In the genomic region with DNA sequence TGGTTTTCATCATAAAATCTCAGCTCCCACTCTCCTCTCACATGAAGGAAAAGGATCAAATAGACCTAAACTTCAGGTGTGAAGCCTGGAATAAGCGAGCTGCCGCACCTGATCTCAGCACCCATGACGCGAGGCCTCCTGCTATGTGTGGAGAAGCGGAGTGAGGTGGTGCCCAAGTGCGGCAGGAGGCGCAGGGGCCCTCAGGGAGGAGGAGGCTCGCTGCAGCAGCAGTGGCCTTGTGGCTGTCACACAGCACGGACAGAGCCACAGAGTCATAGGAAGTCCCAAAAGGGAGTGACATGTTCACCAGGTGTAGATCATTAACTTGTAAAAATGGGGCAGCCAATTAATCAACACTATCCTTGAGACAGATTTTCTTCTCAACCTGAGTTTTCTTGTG, we compare ENCODE assay signal across 21 cellular contexts. TPM values are rescaled to one million over a fixed set of nuclear protein-coding genes. Genes with fewer than 3 reads are reported as not detected.
DNase-seq lines count a peak whose midpoint lies in the region; ATAC-seq and TF ChIP-seq lines count a peak whose summit lies in the region.
"Had no signal": no experiment of that assay in that cellular context is flagged by ENCODE, and none has a peak within 500 bp of the region (broad histone marks: within the 10 kb centered on the region; RNA-seq: fewer than 3 reads in every experiment).

No MANE protein-coding gene starts in this region.

- peaks cover 33% of the 10 kb centered on the region for H3K4me1 ChIP-seq in CD8-positive, alpha-beta memory T cell (ENCODE audit: insufficient read depth, low read length)
- H3K4me1 ChIP-seq in right lobe of liver, result peaks cover 0 to 40% (median 13%) of the 10 kb centered on the region in 4 donors
- H3K4me1 ChIP-seq: HAP-1, parathyroid adenoma, sigmoid colon, testis had no signal

- H3K4me1 Mint-ChIP-seq in CD4-positive, alpha-beta T cell (ENCODE audit: low read depth), result peaks cover 31% of the 10 kb centered on the region
- peaks cover 35 to 69% (median 58%) of the 10 kb centered on the region in 3 donors for H3K4me1 Mint-ChIP-seq in CD8-positive, alpha-beta memory T cell
- H3K4me1 Mint-ChIP-seq in activated T-helper 17 cell treated with anti-CD3 and anti-CD28 coated beads, Interleukin-2, amount 50 U/mL, for 72 hours, result peaks cover 38% of the 10 kb centered on the region

- H3K27ac ChIP-seq in CD4-positive, alpha-beta T cell (ENCODE audit: low read depth, low read length), result no peak overlapping the region
- H3K27ac ChIP-seq in CD8-positive, alpha-beta memory T cell (ENCODE audit: low read depth, low read length), result no peak overlapping the region
- peak overlapping the region in 1 of 3 donors; percentile 38 for H3K27ac ChIP-seq in right lobe of liver
- H3K27ac ChIP-seq: parathyroid adenoma, sigmoid colon, testis had no signal

- H3K27me3 ChIP-seq in CD4-positive, alpha-beta T cell (ENCODE audit: control insufficient read depth, insufficient read depth, low read length), result no peaks in the 10 kb centered on the region
- no peaks in the 10 kb centered on the region for H3K27me3 ChIP-seq in CD8-positive, alpha-beta memory T cell (ENCODE audit: insufficient read depth, low read length, poor library complexity, severe bottlenecking)
- no peaks in the 10 kb centered on the region for H3K27me3 ChIP-seq in right lobe of liver
- H3K27me3 ChIP-seq: sigmoid colon, testis had no signal

- no peak for TF ChIP-seq CTCF in CD4-positive, alpha-beta T cell (IDR thresholded peaks at IDR 0.05)
- TF ChIP-seq CTCF in right lobe of liver (IDR thresholded peaks at IDR 0.05), result no peak

- H3K27me3 Mint-ChIP-seq in CD4-positive, alpha-beta T cell, result no peaks in the 10 kb centered on the region
- H3K27me3 Mint-ChIP-seq in CD8-positive, alpha-beta memory T cell, result no peaks in the 10 kb centered on the region
- H3K27me3 Mint-ChIP-seq in activated T-helper 17 cell treated with anti-CD3 and anti-CD28 coated beads, Interleukin-2, amount 50 U/mL, for 72 hours, result no peaks in the 10 kb centered on the region
- H3K27me3 Mint-ChIP-seq: dendritic cell treated with granulocyte-macrophage colony-stimulating factor and Interleukin-4, amounts not matched to agents 40 ng/mL and 50 ng/mL, for 4 days; naive B cell had no signal

- ATAC-seq in CD4-positive, alpha-beta T cell (ENCODE audit: poor library complexity), result no peak
- no peak for ATAC-seq in activated T-helper 17 cell treated with anti-CD3 and anti-CD28 coated beads, Interleukin-2, amount 50 U/mL, for 72 hours (replicated peaks)
- ATAC-seq in right lobe of liver (peak; percentile 70 to 79 (median 72)), HG02588 (IDR thresholded peaks at IDR 0.05; ENCODE audit: unreplicated experiment) (no peak)
- ATAC-seq: left cardiac atrium had no signal

- POLR2A ChIA-PET in CD4-positive, alpha-beta T cell (lab: Charles Lee), result no interaction called here
- POLR2A ChIA-PET in CD8-positive, alpha-beta memory T cell (lab: Charles Lee), result no interaction called here

- TF ChIP-seq POLR2A in right lobe of liver (IDR thresholded peaks at IDR 0.05), result no peak

- CTCF ChIA-PET in CD4-positive, alpha-beta T cell (lab: Charles Lee), result interaction anchor here (0.5 to 0.9 kb wide), 2 partner anchors 12 to 17 kb away, joined by 3 to 4 read pairs; no protein-coding TSS in a partner anchor
- CTCF ChIA-PET in CD8-positive, alpha-beta memory T cell (lab: Charles Lee), result no interaction called here

- no peaks in the 10 kb centered on the region for H3K9me3 Mint-ChIP-seq in CD4-positive, alpha-beta T cell
- H3K9me3 Mint-ChIP-seq in CD8-positive, alpha-beta memory T cell, result no peaks in the 10 kb centered on the region
- peaks cover 3% of the 10 kb centered on the region for H3K9me3 Mint-ChIP-seq in activated T-helper 17 cell treated with anti-CD3 and anti-CD28 coated beads, Interleukin-2, amount 50 U/mL, for 72 hours

- peak overlapping the region; percentile 78 for H3K27ac Mint-ChIP-seq in CD4-positive, alpha-beta T cell
- H3K27ac Mint-ChIP-seq in CD8-positive, alpha-beta memory T cell, result peak overlapping the region in 7 of 8 donors; percentile 25 to 92 (median 86)
- H3K27ac Mint-ChIP-seq in activated T-helper 17 cell treated with anti-CD3 and anti-CD28 coated beads, Interleukin-2, amount 50 U/mL, for 72 hours, result peak overlapping the region; percentile 90
- H3K27ac Mint-ChIP-seq: dendritic cell treated with granulocyte-macrophage colony-stimulating factor and Interleukin-4, amounts not matched to agents 40 ng/mL and 50 ng/mL, for 4 days; naive B cell had no signal

- no peak for DNase-seq in CD4-positive, alpha-beta T cell
- no peak for DNase-seq in CD8-positive, alpha-beta memory T cell
- no peak for DNase-seq in right lobe of liver
- DNase-seq in activated effector memory CD4-positive, alpha-beta T cell treated with Interleukin-2 at 50 U/mL for 16 hours, result no peak
- no peak for DNase-seq in stimulated activated CD4-positive, alpha-beta T cell treated with anti-CD3 and anti-CD28 coated beads, Interleukin-12 subunit alpha, Interleukin-12 subunit beta, amount 100 ng/mL, for 4 hours
- DNase-seq: amygdala, DMS53, GF-D8, head of caudate nucleus, left cardiac atrium, mesenchymal stem cell, naive B cell, NCI-H526 treated with DMSO at 0.1 percent for 48 hours, sigmoid colon, testis had no signal

- H3K9me3 ChIP-seq in CD4-positive, alpha-beta T cell (ENCODE audit: control insufficient read depth, low read length), result no peaks in the 10 kb centered on the region
- H3K9me3 ChIP-seq in CD8-positive, alpha-beta memory T cell (ENCODE audit: low read length), result no peaks in the 10 kb centered on the region
- H3K9me3 ChIP-seq in right lobe of liver, result no peaks in the 10 kb centered on the region
- H3K9me3 ChIP-seq: HAP-1, sigmoid colon, testis had no signal

- intact Hi-C loops in CD4-positive, alpha-beta T cell (cut with DNase I, micrococcal nuclease), result loop anchor here in 1 of 2 experiments (10.0 kb wide), 1 partner anchor 375 kb away; no protein-coding TSS in a partner anchor
- intact Hi-C loops in right lobe of liver (cut with DNase I), result no loop called here

- H3K4me3 ChIP-seq in CD8-positive, alpha-beta memory T cell (ENCODE audit: low read length), result no peak overlapping the region
- H3K4me3 ChIP-seq in right lobe of liver, result no peak overlapping the region
- H3K4me3 ChIP-seq: HAP-1, sigmoid colon, testis had no signal

- peaks cover 73% of the 10 kb centered on the region for H3K36me3 Mint-ChIP-seq in CD4-positive, alpha-beta T cell (ENCODE audit: low read depth)
- H3K36me3 Mint-ChIP-seq in CD8-positive, alpha-beta memory T cell, result peaks cover 14 to 58% (median 24%) of the 10 kb centered on the region in 3 donors
- peaks cover 100% of the 10 kb centered on the region for H3K36me3 Mint-ChIP-seq in activated T-helper 17 cell treated with anti-CD3 and anti-CD28 coated beads, Interleukin-2, amount 50 U/mL, for 72 hours (ENCODE audit: low read depth)

- H3K36me3 ChIP-seq in CD8-positive, alpha-beta memory T cell (ENCODE audit: insufficient read depth, low read length), result peaks cover 6% of the 10 kb centered on the region
- H3K36me3 ChIP-seq in right lobe of liver, result peaks cover 0 to 9% (median under 1%) of the 10 kb centered on the region in 4 donors

- 71% methylated on average over 9 of the region's 9 CpGs for WGBS in right lobe of liver (ENCODE audit: insufficient coverage, low coverage, low lambda C conversion rate, missing lambda C conversion rate)

- no peak overlapping the region for H3K4me3 Mint-ChIP-seq in CD4-positive, alpha-beta T cell
- peak overlapping the region in 4 of 7 donors; percentile 41 to 76 (median 70) for H3K4me3 Mint-ChIP-seq in CD8-positive, alpha-beta memory T cell
- peak overlapping the region; percentile 53 for H3K4me3 Mint-ChIP-seq in activated T-helper 17 cell treated with anti-CD3 and anti-CD28 coated beads, Interleukin-2, amount 50 U/mL, for 72 hours
- H3K4me3 Mint-ChIP-seq: dendritic cell treated with granulocyte-macrophage colony-stimulating factor and Interleukin-4, amounts not matched to agents 40 ng/mL and 50 ng/mL, for 4 days; naive B cell had no signal

RNA-seq across cellular contexts. Expression of a gene that starts 9.1 kb away (rescaled TPM):
- total RNA-seq in CD4-positive, alpha-beta T cell, result 1 to 10 TPM; 8.9 to 9.6 TPM
- 10 to 100 TPM; 64.8 to 70.5 TPM for total RNA-seq in CD8-positive, alpha-beta memory T cell
- polyA plus RNA-seq in CD8-positive, alpha-beta memory T cell, result 16.1 TPM
- 10 to 100 TPM; 56.2 to 57.1 TPM for total RNA-seq in activated T-helper 17 cell treated with anti-CD3 and anti-CD28 coated beads, Interleukin-2, amount 50 U/mL, for 72 hours
- total RNA-seq in right lobe of liver, result 10 to 100 TPM; 24.4 to 54.2 (median 35.9) TPM

RNA-seq across cellular contexts. Expression of a gene that starts 30.3 kb away (rescaled TPM):
- not detected for total RNA-seq in CD4-positive, alpha-beta T cell
- not detected for total RNA-seq in CD8-positive, alpha-beta memory T cell
- polyA plus RNA-seq in CD8-positive, alpha-beta memory T cell, result not detected
- 1 to 10 TPM in 1 of 2 donors, under 1 TPM in 1; 0.39 to 1.0 TPM for total RNA-seq in activated T-helper 17 cell treated with anti-CD3 and anti-CD28 coated beads, Interleukin-2, amount 50 U/mL, for 72 hours
- 1 to 10 TPM in 1 of 6 experiments, under 1 TPM in 5; 0.11 to 1.1 (median 0.50) TPM for total RNA-seq in right lobe of liver
- total RNA-seq: endothelial cell of umbilical vein had no signal
- polyA plus RNA-seq: endothelial cell of umbilical vein had no signal

Comparison
In these comparisons a context has a peak if more than half of its experiments do, and no peak if none do; other contexts are left out.
1. ATAC-seq: peak in right lobe of liver (4 of 4); none in CD4-positive, alpha-beta T cell (single experiment), activated T-helper 17 cell treated with anti-CD3 and anti-CD28 coated beads, Interleukin-2, amount 50 U/mL, for 72 hours (single experiment) and HG02588 (single experiment).
2. Peak in every context shown above with its lines, with median percentiles within 50 percentile points of each other: H3K27ac Mint-ChIP-seq.